ENCODE assay signal across 10 cellular contexts in the genomic region with DNA sequence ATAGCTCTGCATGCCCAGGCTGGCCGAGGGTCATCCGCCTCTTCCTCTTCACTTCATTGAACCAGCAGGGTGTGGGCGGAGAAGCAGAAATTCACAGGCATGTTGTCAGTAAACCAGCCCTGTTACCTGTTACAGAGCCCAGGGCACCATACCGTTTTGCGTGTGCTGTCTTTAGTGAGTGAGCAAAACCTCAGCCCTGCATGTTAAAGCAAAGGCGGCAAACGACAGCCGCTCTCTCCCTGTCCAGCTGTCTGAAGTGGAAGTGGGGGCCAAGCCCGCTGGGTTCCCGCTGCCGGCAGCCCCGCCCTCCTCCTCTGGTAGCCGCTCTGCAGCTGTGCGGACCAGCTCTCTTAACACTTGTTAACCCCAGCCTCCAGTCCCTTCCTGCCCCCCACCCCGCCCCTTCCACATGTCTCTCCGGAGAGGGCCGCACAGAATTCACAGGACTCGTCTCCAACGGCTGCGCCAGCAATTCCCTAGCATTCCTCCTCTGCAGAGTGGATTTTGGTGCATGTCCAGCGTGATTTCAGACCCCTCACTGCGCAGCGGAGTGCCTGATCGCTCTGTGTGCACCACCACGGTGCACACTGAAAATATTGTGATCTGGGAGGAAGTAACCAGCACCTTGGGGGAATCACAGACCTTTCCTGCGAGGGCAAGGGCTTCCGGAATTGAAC. TPM values are rescaled to one million over a fixed set of nuclear protein-coding genes. Genes with fewer than 3 reads are reported as not detected.
DNase-seq lines count a peak whose midpoint lies in the region; ATAC-seq and TF ChIP-seq lines count a peak whose summit lies in the region.
"Had no signal": no experiment of that assay in that cellular context is flagged by ENCODE, and none has a peak within 500 bp of the region (broad histone marks: within the 10 kb centered on the region; RNA-seq: fewer than 3 reads in every experiment).

No MANE protein-coding gene starts in this region.

- H3K4me3 ChIP-seq in dorsolateral prefrontal cortex = peak overlapping the region in 42 of 59 donors; percentile 5 to 48 (median 28)

- peaks cover 37% of the 10 kb centered on the region for H3K4me1 Mint-ChIP-seq in type B pancreatic cell (ENCODE audit: unreplicated experiment)

- H3K27ac ChIP-seq in dorsolateral prefrontal cortex = peak overlapping the region in 57 of 59 donors; percentile 2 to 90 (median 71)
- H3K27ac ChIP-seq: 22Rv1, foreskin keratinocyte had no signal

- no peak for TF ChIP-seq CTCF in dorsolateral prefrontal cortex (IDR thresholded peaks at IDR 0.05 in 54 of 56, conservative IDR thresholded peaks at IDR 0.05 in 2 of 56; ENCODE audit: low read depth in 1 of 56, partially characterized antibody in 56 of 56)
- TF ChIP-seq CTCF in type B pancreatic cell (conservative IDR thresholded peaks at IDR 0.05) = no peak

- H3K27ac Mint-ChIP-seq in type B pancreatic cell = peak overlapping the region; percentile 46

- no peaks in the 10 kb centered on the region for H3K36me3 Mint-ChIP-seq in type B pancreatic cell

- no peaks in the 10 kb centered on the region for H3K27me3 Mint-ChIP-seq in type B pancreatic cell

- no peak for ATAC-seq in GM21390 (IDR thresholded peaks at IDR 0.05; ENCODE audit: unreplicated experiment)
- ATAC-seq: foreskin keratinocyte had no signal

- DNase-seq in DMS 273 (lab: John Stamatoyannopoulos, UW; ENCODE audit: unreplicated experiment) (peak; percentile 66), DMS 273 treated with DMSO at 0.1 percent for 48 hours (lab: John Stamatoyannopoulos, UW) (no peak), dorsolateral prefrontal cortex (peak in 8 of 10 donors; percentile 56 to 73 (median 66)), midbrain (lab: John Stamatoyannopoulos, UW) (peak; percentile 17), type B pancreatic cell (ENCODE audit: extremely low spot score, unreplicated experiment) (no peak)
- no peak for DNase-seq in activated CD4-positive, alpha-beta T cell treated with anti-CD3 and anti-CD28 coated beads, Interleukin-2, amount 50 U/mL, for 1 hour
- no peak for DNase-seq in stimulated activated CD4-positive, alpha-beta T cell treated with anti-CD3 and anti-CD28 coated beads, Interleukin-15, amount 100 ng/mL, for 24 hours

- H3K9me3 Mint-ChIP-seq in type B pancreatic cell = no peaks in the 10 kb centered on the region

- intact Hi-C loops in dorsolateral prefrontal cortex (cut with DNase I) = loop anchor here in 1 of 2 donors (5.0 kb wide), 1 partner anchor 328 kb away; no protein-coding TSS in a partner anchor

- no peaks in the 10 kb centered on the region for H3K27me3 ChIP-seq in dorsolateral prefrontal cortex
- H3K27me3 ChIP-seq: foreskin keratinocyte had no signal

- H3K4me3 Mint-ChIP-seq in type B pancreatic cell = peak overlapping the region; percentile 31

RNA-seq across cellular contexts. Expression of a gene that starts 12.7 kb away (rescaled TPM):
- total RNA-seq in dorsolateral prefrontal cortex (10 to 100 TPM; 19.6 to 52.2 (median 36.9) TPM), type B pancreatic cell (ENCODE audit: low replicate concordance) (11.0 and 11.1 TPM in 2 replicates)

RNA-seq across cellular contexts. Expression of a gene that starts 34.0 kb away (rescaled TPM):
- 100 to 1,000 TPM in 34 of 120 experiments, 10 to 100 TPM in 86; 35.9 to 127 (median 90.4) TPM for total RNA-seq in dorsolateral prefrontal cortex
- total RNA-seq in type B pancreatic cell (ENCODE audit: low replicate concordance) = 14.2 and 20.2 TPM in 2 replicates

RNA-seq across cellular contexts. Expression of a gene that starts 36.8 kb away (rescaled TPM):
- total RNA-seq in dorsolateral prefrontal cortex (100 to 1,000 TPM; 128 to 572 (median 372) TPM), type B pancreatic cell (ENCODE audit: low replicate concordance) (4.6 and 9.4 TPM in 2 replicates)
- total RNA-seq: foreskin keratinocyte had no signal

RNA-seq across cellular contexts. Expression of a gene that starts 42.9 kb away (rescaled TPM):
- total RNA-seq in dorsolateral prefrontal cortex (100 to 1,000 TPM in 2 of 120 experiments, 10 to 100 TPM in 117, 1 to 10 TPM in 1; 5.0 to 148 (median 44.3) TPM), type B pancreatic cell (ENCODE audit: low replicate concordance) (2.8 and 7.8 TPM in 2 replicates)

Comparison
In these comparisons a context has a peak if more than half of its experiments do, and no peak if none do; other contexts are left out.
1. DNase-seq: peak in DMS 273 (single experiment), dorsolateral prefrontal cortex (8 of 10) and midbrain (single experiment); none in DMS 273 treated with DMSO at 0.1 percent for 48 hours (single experiment), type B pancreatic cell (single experiment), activated CD4-positive, alpha-beta T cell treated with anti-CD3 and anti-CD28 coated beads, Interleukin-2, amount 50 U/mL, for 1 hour (single experiment) and stimulated activated CD4-positive, alpha-beta T cell treated with anti-CD3 and anti-CD28 coated beads, Interleukin-15, amount 100 ng/mL, for 24 hours (single experiment).
2. RNA of a gene that starts 36.8 kb away (total RNA-seq): 128 to 572 TPM in dorsolateral prefrontal cortex; 4.6 to 9.4 TPM in type B pancreatic cell; every median in the first group is over 10 times any median in the second.